8 cellular contexts compared by ENCODE assay signal in genomic region chr15:64044315-64045105, GRCh38. TPM values are rescaled to one million over a fixed set of nuclear protein-coding genes. Genes with fewer than 3 reads are reported as not detected.
DNase-seq lines count a peak whose midpoint lies in the region; ATAC-seq and TF ChIP-seq lines count a peak whose summit lies in the region.
"Had no signal": no experiment of that assay in that cellular context is flagged by ENCODE, and none has a peak within 500 bp of the region (broad histone marks: within the 10 kb centered on the region; RNA-seq: fewer than 3 reads in every experiment).

No MANE protein-coding gene starts in this region.

- no peak for TF ChIP-seq CTCF in mucosa of descending colon (IDR thresholded peaks at IDR 0.05)

- H3K9me3 ChIP-seq in adipocyte (ENCODE audit: control insufficient read depth, low read length) (no peaks in the 10 kb centered on the region), mucosa of descending colon (no peaks in the 10 kb centered on the region)

- DNase-seq in adipocyte (ENCODE audit: low read depth) (no peak), sciatic nerve (ENCODE audit: low spot score) (no peak), mucosa of descending colon (no peak)
- DNase-seq in stimulated activated CD4-positive, alpha-beta T cell treated with anti-CD3 and anti-CD28 coated beads, Interleukin-4, amount 100 ng/mL, for 1 hour: no peak
- DNase-seq: activated CD4-positive, alpha-beta T cell treated with anti-CD3 and anti-CD28 coated beads, Interleukin-2, amount 50 U/mL, for 1 hour had no signal

- H3K4me3 ChIP-seq in adipocyte (ENCODE audit: low read length): peak overlapping the region; percentile 48
- no peak overlapping the region for H3K4me3 ChIP-seq in mucosa of descending colon

- H3K36me3 ChIP-seq in adipocyte (ENCODE audit: control insufficient read depth, insufficient read depth, low read length, severe bottlenecking) (peaks cover 6% of the 10 kb centered on the region), mucosa of descending colon (ENCODE audit: low read depth) (no peaks in the 10 kb centered on the region)

- peaks cover 23% of the 10 kb centered on the region for H3K4me1 ChIP-seq in adipocyte (ENCODE audit: control insufficient read depth, insufficient read depth, low read length)
- H3K4me1 ChIP-seq in mucosa of descending colon (ENCODE audit: low read depth): peaks cover 5% of the 10 kb centered on the region

- H3K27me3 ChIP-seq in adipocyte (replicated peaks; ENCODE audit: control insufficient read depth, insufficient read depth, low read length): peaks cover 8% of the 10 kb centered on the region

- intact Hi-C loops in sciatic nerve (cut with DNase I): no loop called here
- intact Hi-C loops in mucosa of descending colon (cut with DNase I, micrococcal nuclease): loop anchor here (5.0 to 10.0 kb wide), 3 partner anchors 100 to 300 kb away; no protein-coding TSS in a partner anchor

- ATAC-seq in GM18907 (IDR thresholded peaks at IDR 0.05; ENCODE audit: unreplicated experiment): peak; percentile 57
- peak; percentile 59 for ATAC-seq in HG02852 (IDR thresholded peaks at IDR 0.05; ENCODE audit: unreplicated experiment)
- peak; percentile 16 for ATAC-seq in sciatic nerve
- ATAC-seq in GM21825 (IDR thresholded peaks at IDR 0.05; ENCODE audit: unreplicated experiment): no peak
- ATAC-seq in mucosa of descending colon: no peak

- no peak overlapping the region for H3K9ac ChIP-seq in adipocyte (ENCODE audit: low read length)

RNA-seq across cellular contexts. Expression of gene DAPK2, which starts 1.8 kb away (rescaled TPM):
- total RNA-seq in sciatic nerve (36.9 TPM), mucosa of descending colon (10 to 100 TPM; 32.0 to 82.0 (median 35.5) TPM)

RNA-seq across cellular contexts. Expression of gene CIAO2A, which starts 49.1 kb away (rescaled TPM):
- total RNA-seq in sciatic nerve (26.3 TPM), mucosa of descending colon (10 to 100 TPM; 49.7 to 94.5 (median 78.9) TPM)

RNA-seq across cellular contexts. Expression of gene SNX1, which starts 51.3 kb away (rescaled TPM):
- total RNA-seq in sciatic nerve (178 TPM), mucosa of descending colon (100 to 1,000 TPM; 110 to 122 (median 118) TPM)

Comparison
In these comparisons a context has a peak if more than half of its experiments do, and no peak if none do; other contexts are left out.
1. ATAC-seq: peak in GM18907 (single experiment), HG02852 (single experiment) and sciatic nerve (single experiment); none in GM21825 (single experiment) and mucosa of descending colon (single experiment).